26 cellular contexts compared by ENCODE assay signal in genomic region chr13:112160558-112160957, GRCh38.
DNase-seq lines count a peak whose midpoint lies in the region; ATAC-seq and TF ChIP-seq lines count a peak whose summit lies in the region.
"Had no signal": no experiment of that assay in that cellular context is flagged by ENCODE, and none has a peak within 500 bp of the region (broad histone marks: within the 10 kb centered on the region; RNA-seq: fewer than 3 reads in every experiment).

No MANE protein-coding gene starts in this region.

- H3K4me3 Mint-ChIP-seq in GM23338 = no peak overlapping the region
- no peak overlapping the region for H3K4me3 Mint-ChIP-seq in endodermal cell
- peak overlapping the region; percentile 72 for H3K4me3 Mint-ChIP-seq in neural progenitor cell
- H3K4me3 Mint-ChIP-seq: CD8-positive, alpha-beta memory T cell; central memory CD8-positive, alpha-beta T cell; natural killer cell treated with Interleukin-12 subunit alpha and Interleukin-12 subunit beta and Interleukin-15 and Interleukin-18, amount 100 ng/mL, for 72 hours; stimulated activated naive CD8-positive, alpha-beta T cell treated with anti-CD3 and anti-CD28 coated beads, Interleukin-15, Interleukin-2, amounts not matched to agents 100 ng/mL and 50 ng/mL, for 24 hours had no signal

- H3K27ac Mint-ChIP-seq in GM23338 (peak overlapping the region; percentile 99), endodermal cell (no peak overlapping the region), neural progenitor cell (peak overlapping the region; percentile 99)
- H3K27ac Mint-ChIP-seq: CD8-positive, alpha-beta memory T cell; natural killer cell treated with Interleukin-12 subunit alpha and Interleukin-12 subunit beta and Interleukin-15 and Interleukin-18, amount 100 ng/mL, for 72 hours; stimulated activated naive CD8-positive, alpha-beta T cell treated with anti-CD3 and anti-CD28 coated beads, Interleukin-15, Interleukin-2, amounts not matched to agents 100 ng/mL and 50 ng/mL, for 24 hours had no signal

- no peaks in the 10 kb centered on the region for H3K27me3 ChIP-seq in GM23338 (ENCODE audit: insufficient read depth)
- H3K27me3 ChIP-seq in endodermal cell (ENCODE audit: control insufficient read depth, insufficient read depth, low read length, poor library complexity, severe bottlenecking) = no peaks in the 10 kb centered on the region
- H3K27me3 ChIP-seq in neural progenitor cell = no peaks in the 10 kb centered on the region
- H3K27me3 ChIP-seq: right atrium auricular region, testis had no signal

- peaks cover 19% of the 10 kb centered on the region for H3K36me3 Mint-ChIP-seq in GM23338 (ENCODE audit: low read depth)
- no peaks in the 10 kb centered on the region for H3K36me3 Mint-ChIP-seq in endodermal cell (ENCODE audit: low read depth)
- peaks cover 8% of the 10 kb centered on the region for H3K36me3 Mint-ChIP-seq in neural progenitor cell
- H3K36me3 Mint-ChIP-seq: CD8-positive, alpha-beta memory T cell; natural killer cell treated with Interleukin-12 subunit alpha and Interleukin-12 subunit beta and Interleukin-15 and Interleukin-18, amount 100 ng/mL, for 72 hours had no signal

- no peaks in the 10 kb centered on the region; the same call in 1 of the 2 replicates for H3K9me2 ChIP-seq in GM23338 (ENCODE audit: insufficient read depth)

- H3K79me2 ChIP-seq in GM23338 (replicated peaks; ENCODE audit: insufficient read depth) (no peaks in the 10 kb centered on the region), neural progenitor cell (ENCODE audit: low read depth) (no peaks in the 10 kb centered on the region)
- H3K79me2 ChIP-seq: parathyroid adenoma had no signal

- H3K36me3 ChIP-seq in GM23338 (ENCODE audit: insufficient read depth) = no peaks in the 10 kb centered on the region; the same call in 1 of the 2 replicates
- no peaks in the 10 kb centered on the region for H3K36me3 ChIP-seq in endodermal cell (ENCODE audit: control insufficient read depth, insufficient read depth, low read length)
- no peaks in the 10 kb centered on the region for H3K36me3 ChIP-seq in neural progenitor cell
- H3K36me3 ChIP-seq: right atrium auricular region had no signal

- H3K4me2 ChIP-seq in GM23338 (peak overlapping the region; percentile 61), neural progenitor cell (peak overlapping the region; percentile 78)

- H3K4me3 ChIP-seq in GM23338 (no peak overlapping the region), endodermal cell (ENCODE audit: low read length) (no peak overlapping the region), neural progenitor cell (no peak overlapping the region)
- H3K4me3 ChIP-seq: right atrium auricular region, testis had no signal

- no peak for ATAC-seq in GM23338
- ATAC-seq: Panc1 had no signal

- H3F3A ChIP-seq in GM23338 (replicated peaks; ENCODE audit: low read depth) = no peaks in the 10 kb centered on the region; the same call in 1 of the 2 replicates
- H3F3A ChIP-seq in neural progenitor cell (ENCODE audit: low read depth) = peaks cover 67% of the 10 kb centered on the region

- peak overlapping the region; percentile 93; the same call in 1 of the 2 replicates for H3K27ac ChIP-seq in GM23338 (ENCODE audit: low read depth)
- H3K27ac ChIP-seq in endodermal cell (ENCODE audit: low read depth, low read length) = peak overlapping the region; percentile 99
- H3K27ac ChIP-seq in neural progenitor cell = peak overlapping the region; percentile 99
- H3K27ac ChIP-seq: parathyroid adenoma, right atrium auricular region, testis had no signal

- H3K9ac ChIP-seq in endodermal cell (ENCODE audit: extremely low read depth, low read length, poor library complexity, severe bottlenecking) (no peak overlapping the region), neural progenitor cell (no peak overlapping the region)
- H3K9ac ChIP-seq: parathyroid adenoma had no signal

- H3K4me1 ChIP-seq in GM23338 (ENCODE audit: insufficient read depth) (peaks cover 39% of the 10 kb centered on the region), endodermal cell (ENCODE audit: control insufficient read depth, insufficient read depth, low read length) (no peaks in the 10 kb centered on the region), neural progenitor cell (peaks cover 65% of the 10 kb centered on the region)
- H3K4me1 ChIP-seq: parathyroid adenoma, right atrium auricular region, testis had no signal

- H3K4me1 Mint-ChIP-seq in GM23338 (peaks cover 59% of the 10 kb centered on the region), endodermal cell (peaks cover 13% of the 10 kb centered on the region), neural progenitor cell (peaks cover 59% of the 10 kb centered on the region)
- H3K4me1 Mint-ChIP-seq: CD8-positive, alpha-beta memory T cell; central memory CD8-positive, alpha-beta T cell had no signal

- DNase-seq in GM23338 (ENCODE audit: low spot score) = no peak
- DNase-seq in NCI-H69 (lab: John Stamatoyannopoulos, UW) = peak; percentile 48
- no peak for DNase-seq in endodermal cell
- DNase-seq in neural progenitor cell (ENCODE audit: low spot score) = no peak
- no peak for DNase-seq in GM13976 (ENCODE audit: low spot score)
- no peak for DNase-seq in germinal center (ENCODE audit: low spot score)
- DNase-seq in dedifferentiated amniotic fluid mesenchymal stem cell (ENCODE audit: extremely low spot score) = no peak
- DNase-seq: activated CD4-positive, alpha-beta T cell treated with anti-CD3 and anti-CD28 coated beads, Interleukin-2, amount 50 U/mL, for 48 hours; activated CD4-positive, CD25-positive, alpha-beta regulatory T cell treated with anti-CD3 and anti-CD28 coated beads, Interleukin-2, amount 50 U/mL, for 72 hours; activated naive CD4-positive, alpha-beta T cell; activated T-cell treated with anti-CD3 and anti-CD28 coated beads, Interleukin-2, amount 50 U/mL, for 48 hours; CD8-positive, alpha-beta memory T cell; dermis blood vessel endothelial cell; DMS53; NCI-H1048; NCI-H187; SHP77 treated with DMSO at 0.1 percent for 48 hours; stimulated activated CD4-positive, alpha-beta T cell treated with anti-CD3 and anti-CD28 coated beads, Interleukin-1b, Interleukin-23, amount 100 ng/mL, for 48 hours; T-helper 2 cell; testis had no signal

- no peaks in the 10 kb centered on the region for H4K20me1 ChIP-seq in GM23338 (replicated peaks; ENCODE audit: insufficient read depth)
- no peaks in the 10 kb centered on the region for H4K20me1 ChIP-seq in neural progenitor cell (ENCODE audit: low read depth)

- H3K9me3 Mint-ChIP-seq in GM23338 (peaks cover 17% of the 10 kb centered on the region), endodermal cell (peaks cover 17% of the 10 kb centered on the region), neural progenitor cell (peaks cover 23% of the 10 kb centered on the region)
- H3K9me3 Mint-ChIP-seq: central memory CD8-positive, alpha-beta T cell had no signal

- in situ Hi-C loops in GM13976 (cut with MboI; ENCODE audit: low sequenced_read_pairs, unreplicated experiment) = no loop called here

- no peak for TF ChIP-seq CTCF in GM23338 (conservative IDR thresholded peaks at IDR 0.05; ENCODE audit: low read depth in 2 of 2)
- TF ChIP-seq CTCF in endodermal cell (conservative IDR thresholded peaks at IDR 0.05) = no peak
- no peak for TF ChIP-seq CTCF in neural progenitor cell (IDR thresholded peaks at IDR 0.05)
- no peak for TF ChIP-seq CTCF in GM13976 (IDR thresholded peaks at IDR 0.05; ENCODE audit: borderline replicate concordance, control extremely low read depth, extremely low read depth, insufficient read depth, missing control alignments)

- peaks cover 26% of the 10 kb centered on the region for H3K27me3 Mint-ChIP-seq in GM23338 (ENCODE audit: insufficient read depth, low read depth, poor library complexity)
- peaks cover 21% of the 10 kb centered on the region for H3K27me3 Mint-ChIP-seq in endodermal cell (ENCODE audit: insufficient read depth)
- peaks cover 9% of the 10 kb centered on the region for H3K27me3 Mint-ChIP-seq in neural progenitor cell (ENCODE audit: insufficient read depth, low read depth)

- WGBS in endodermal cell (ENCODE audit: insufficient coverage in 1 of 2, insufficient read length in 1 of 2), 2 experiments = 87 to 91% methylated on average over 14 of the region's 14 CpGs

- H3K9me3 ChIP-seq in endodermal cell (ENCODE audit: control insufficient read depth, low read length) (no peaks in the 10 kb centered on the region), neural progenitor cell (ENCODE audit: low read depth) (peaks cover 7% of the 10 kb centered on the region)
- H3K9me3 ChIP-seq: testis had no signal

- H2AFZ ChIP-seq in GM23338 = no peak overlapping the region
- H2AFZ ChIP-seq in neural progenitor cell (replicated peaks) = no peak overlapping the region
- H2AFZ ChIP-seq: parathyroid adenoma had no signal

TF ChIP-seq in GM23338, 12 proteins besides CTCF, POLR2A, EP300 and RAD21 (continues in another document):
- no peak for TF ChIP-seq NANOG (IDR thresholded peaks at IDR 0.05; ENCODE audit: borderline replicate concordance)
- TF ChIP-seq ZNF114 (CRISPR knock-in tag; IDR thresholded peaks at IDR 0.05) = no peak
- no peak for TF ChIP-seq POLR2AphosphoS5 (IDR thresholded peaks at IDR 0.05; ENCODE audit: low read depth)
- no peak for TF ChIP-seq STAT1 (IDR thresholded peaks at IDR 0.05; ENCODE audit: unreplicated experiment)
- TF ChIP-seq EZH2 (IDR thresholded peaks at IDR 0.05; ENCODE audit: low read depth, unreplicated experiment) = no peak
- no peak for TF ChIP-seq ETS1 (IDR thresholded peaks at IDR 0.05)
- no peak for TF ChIP-seq CREB1 (CRISPR knock-in tag; IDR thresholded peaks at IDR 0.05; ENCODE audit: low read depth)
